Comparison of ENCODE assay signal across 23 cellular contexts in genomic region chr11:114084414-114084813, GRCh38. TPM values are rescaled to one million over a fixed set of nuclear protein-coding genes. Genes with fewer than 3 reads are reported as not detected.
DNase-seq lines count a peak whose midpoint lies in the region; ATAC-seq and TF ChIP-seq lines count a peak whose summit lies in the region.
"Had no signal": no experiment of that assay in that cellular context is flagged by ENCODE, and none has a peak within 500 bp of the region (broad histone marks: within the 10 kb centered on the region; RNA-seq: fewer than 3 reads in every experiment).

No MANE protein-coding gene starts in this region.

- no peak overlapping the region for H3K9ac ChIP-seq in neuronal stem cell (ENCODE audit: low read depth, low read length, poor library complexity)
- H3K9ac ChIP-seq: GM23248 had no signal

- no peak overlapping the region for H3K4me3 Mint-ChIP-seq in CD8-positive, alpha-beta T cell
- H3K4me3 Mint-ChIP-seq: activated CD4-positive, alpha-beta T cell treated with anti-CD3 and anti-CD28 coated beads, Interleukin-2, amount 10 ng/mL, durations not matched to agents 24 days and 14 days; activated naive CD8-positive, alpha-beta T cell treated with anti-CD3 and anti-CD28 coated beads, Interleukin-2, amount 50 U/mL, for 24 hours; central memory CD8-positive, alpha-beta T cell; type B pancreatic cell had no signal

- H3K36me3 Mint-ChIP-seq in CD8-positive, alpha-beta T cell = no peaks in the 10 kb centered on the region
- H3K36me3 Mint-ChIP-seq: type B pancreatic cell had no signal

- H3K4ac ChIP-seq in neuronal stem cell (ENCODE audit: low read length) = no peak overlapping the region

- peaks cover 6% of the 10 kb centered on the region for H3K79me1 ChIP-seq in neuronal stem cell (ENCODE audit: low read depth, low read length)

- no peak overlapping the region for H2BK12ac ChIP-seq in neuronal stem cell (ENCODE audit: low read length)

- H2BK5ac ChIP-seq in neuronal stem cell (ENCODE audit: low read length) = no peak overlapping the region

- H3K18ac ChIP-seq in neuronal stem cell (ENCODE audit: low read length) = no peak overlapping the region

- H2AK5ac ChIP-seq in neuronal stem cell (ENCODE audit: low read depth, low read length) = no peak overlapping the region

- H2AFZ ChIP-seq in neuronal stem cell (ENCODE audit: low read length) = no peak overlapping the region
- H2AFZ ChIP-seq: GM23248 had no signal

- no peaks in the 10 kb centered on the region for H3K9me3 Mint-ChIP-seq in CD8-positive, alpha-beta T cell
- H3K9me3 Mint-ChIP-seq: activated CD4-positive, alpha-beta T cell treated with anti-CD3 and anti-CD28 coated beads, Interleukin-2, amount 10 ng/mL, durations not matched to agents 24 days and 14 days; activated naive CD8-positive, alpha-beta T cell treated with anti-CD3 and anti-CD28 coated beads, Interleukin-2, amount 50 U/mL, for 24 hours; central memory CD8-positive, alpha-beta T cell; type B pancreatic cell had no signal

- CTCF ChIA-PET in CD8-positive, alpha-beta T cell (lab: Charles Lee) = interaction anchor here (0.6 to 1.6 kb wide), 4 partner anchors 9 to 176 kb away, joined by 3 to 8 read pairs (median 3); no protein-coding TSS in a partner anchor

- H3K4me1 ChIP-seq in CD8-positive, alpha-beta T cell (ENCODE audit: insufficient read depth, low read length) = peaks cover 9% of the 10 kb centered on the region
- H3K4me1 ChIP-seq in ascending aorta (peaks cover 76 to 91% of the 10 kb centered on the region in 2 donors), psoas muscle (peaks cover 100% of the 10 kb centered on the region), neuronal stem cell (ENCODE audit: control insufficient read depth in 2 of 2, insufficient read depth in 1 of 2, low read depth in 1 of 2, low read length in 2 of 2) (peaks cover 13 to 40% of the 10 kb centered on the region in 2 donors)

- H4K91ac ChIP-seq in neuronal stem cell (ENCODE audit: low read depth, low read length, poor library complexity) = no peak overlapping the region

- H4K8ac ChIP-seq in neuronal stem cell (ENCODE audit: low read depth, low read length) = no peak overlapping the region

- WGBS in psoas muscle, 3 donors = 33 to 53% (median 40%) methylated on average over 4 of the region's 4 CpGs
- no CpG with 5 or more reads among the region's 4 CpGs for WGBS in neuronal stem cell (ENCODE audit: extremely low coverage in 2 of 2, insufficient read length in 2 of 2, insufficient replicate concordance in 1 of 2), 2 donors

- POLR2A ChIA-PET in CD8-positive, alpha-beta T cell (lab: Charles Lee) = interaction anchor here (0.5 kb wide), 1 partner anchor 175 kb away, joined by 3 read pairs; no protein-coding TSS in a partner anchor

- no peak for ATAC-seq in CD8-positive, alpha-beta T cell
- no peak for ATAC-seq in psoas muscle
- ATAC-seq: activated naive CD8-positive, alpha-beta T cell treated with anti-CD3 and anti-CD28 coated beads, Interleukin-2, amount 50 U/mL, for 24 hours; left lung had no signal

- no peak overlapping the region for H2BK15ac ChIP-seq in neuronal stem cell (ENCODE audit: low read length)

- intact Hi-C loops in CD8-positive, alpha-beta T cell (cut with DNase I, micrococcal nuclease) = no loop called here
- intact Hi-C loops in ascending aorta (cut with DNase I) = loop anchor here (1.0 to 5.0 kb wide), 2 partner anchors 46 to 63 kb away; no protein-coding TSS in a partner anchor
- intact Hi-C loops in psoas muscle (cut with DNase I) = no loop called here

- no peak overlapping the region for H3K4me2 ChIP-seq in neuronal stem cell (ENCODE audit: insufficient read depth, low read length, poor library complexity, severe bottlenecking)

- TF ChIP-seq CTCF in CD8-positive, alpha-beta T cell (IDR thresholded peaks at IDR 0.05) = no peak
- no peak for TF ChIP-seq CTCF in HL-60 (IDR thresholded peaks at IDR 0.05; ENCODE audit: insufficient read depth, low read length)
- TF ChIP-seq CTCF in ascending aorta (IDR thresholded peaks at IDR 0.05) = no peak
- no peak for TF ChIP-seq CTCF in psoas muscle (IDR thresholded peaks at IDR 0.05)

- H2BK120ac ChIP-seq in neuronal stem cell (ENCODE audit: low read depth, low read length) = no peak overlapping the region

- no peak overlapping the region for H3K23ac ChIP-seq in neuronal stem cell (ENCODE audit: low read depth, low read length, poor library complexity)

- peaks cover 52% of the 10 kb centered on the region for H3K4me1 Mint-ChIP-seq in CD8-positive, alpha-beta T cell (ENCODE audit: low read depth)

- H3K9me3 ChIP-seq in CD8-positive, alpha-beta T cell (ENCODE audit: low read length) = no peaks in the 10 kb centered on the region
- H3K9me3 ChIP-seq in ascending aorta = no peaks in the 10 kb centered on the region
- no peaks in the 10 kb centered on the region for H3K9me3 ChIP-seq in psoas muscle
- no peaks in the 10 kb centered on the region for H3K9me3 ChIP-seq in neuronal stem cell (replicated peaks in 1 of 2; ENCODE audit: control insufficient read depth in 2 of 2, insufficient read depth in 1 of 2, low read depth in 1 of 2, low read length in 2 of 2)
- H3K9me3 ChIP-seq: esophagus muscularis mucosa, left lung had no signal

- H3K27ac Mint-ChIP-seq in CD8-positive, alpha-beta T cell = peak overlapping the region; percentile 53
- H3K27ac Mint-ChIP-seq: activated CD4-positive, alpha-beta T cell treated with anti-CD3 and anti-CD28 coated beads, Interleukin-2, amount 10 ng/mL, durations not matched to agents 24 days and 14 days; activated naive CD8-positive, alpha-beta T cell treated with anti-CD3 and anti-CD28 coated beads, Interleukin-2, amount 50 U/mL, for 24 hours; type B pancreatic cell had no signal

- H3K27ac ChIP-seq in CD8-positive, alpha-beta T cell (ENCODE audit: low read depth, low read length) = no peak overlapping the region
- H3K27ac ChIP-seq in HL-60 (replicated peaks) = peak overlapping the region; percentile 94
- H3K27ac ChIP-seq in ascending aorta = peak overlapping the region; percentile 89 to 93
- peak overlapping the region; percentile 99 for H3K27ac ChIP-seq in psoas muscle
- H3K27ac ChIP-seq in neuronal stem cell (replicated peaks; ENCODE audit: low read length) = no peak overlapping the region
- H3K27ac ChIP-seq: GM23248, left lung had no signal

- no peak for DNase-seq in CD8-positive, alpha-beta T cell
- DNase-seq in HL-60 (ENCODE audit: low read depth in 1 of 2, low spot score in 1 of 2) (no peak), ascending aorta (ENCODE audit: low spot score in 2 of 2) (no peak), psoas muscle (no peak), NAMALWA (ENCODE audit: low spot score) (no peak), NCI-H187 treated with DMSO at 0.1 percent for 48 hours (lab: John Stamatoyannopoulos, UW) (no peak), neuronal stem cell (ENCODE audit: low spot score) (no peak)
- DNase-seq: activated CD4-positive, alpha-beta T cell treated with anti-CD3 and anti-CD28 coated beads, Interleukin-2, amount 10 ng/mL, durations not matched to agents 24 days and 14 days; activated CD8-positive, alpha-beta memory T cell treated with anti-CD3 and anti-CD28 coated beads, Interleukin-2, amount 50 U/mL, for 4 hours; activated effector memory CD4-positive, alpha-beta T cell treated with Interleukin-2 at 50 U/mL for 16 hours; activated naive CD8-positive, alpha-beta T cell treated with anti-CD3 and anti-CD28 coated beads, Interleukin-2, amount 50 U/mL, for 24 hours; effector CD4-positive, alpha-beta T cell; GM23248; left lung; NCI-H1048; NCI-H2081; NK-92 treated with Interleukin-12 subunit alpha and Interleukin-12 subunit beta, amount 100 ng/mL, for 24 hours; RPMI8226; stimulated activated CD4-positive, alpha-beta T cell treated with anti-CD3 and anti-CD28 coated beads, Interleukin-1b, Interleukin-23, amount 100 ng/mL, for 48 hours; stimulated activated naive CD4-positive, alpha-beta T cell treated with Interleukin-2 at 50 U/mL for 16 hours had no signal

- H3K14ac ChIP-seq in neuronal stem cell (ENCODE audit: low read length) = no peak overlapping the region

- H3K27me3 Mint-ChIP-seq in CD8-positive, alpha-beta T cell (ENCODE audit: low read depth) = peaks cover 16% of the 10 kb centered on the region

- no peak overlapping the region for H3K4me3 ChIP-seq in CD8-positive, alpha-beta T cell (ENCODE audit: low read depth, low read length)
- H3K4me3 ChIP-seq in HL-60 (replicated peaks; ENCODE audit: insufficient read depth, low read length) = no peak overlapping the region
- H3K4me3 ChIP-seq in ascending aorta = peak overlapping the region in 1 of 2 donors; percentile 60
- no peak overlapping the region for H3K4me3 ChIP-seq in psoas muscle
- no peak overlapping the region for H3K4me3 ChIP-seq in neuronal stem cell (ENCODE audit: low read length in 2 of 2)
- H3K4me3 ChIP-seq: GM23248, left lung had no signal

- no peaks in the 10 kb centered on the region for H3K36me3 ChIP-seq in CD8-positive, alpha-beta T cell (ENCODE audit: insufficient read depth, low read length)
- H3K36me3 ChIP-seq in ascending aorta = peaks cover 32 to 61% of the 10 kb centered on the region in 2 donors
- H3K36me3 ChIP-seq in psoas muscle (ENCODE audit: insufficient read depth in 1 of 2, low read depth in 1 of 2) = peaks cover 0 to 9% of the 10 kb centered on the region in 2 donors
- H3K36me3 ChIP-seq in neuronal stem cell (replicated peaks in 1 of 2; ENCODE audit: control insufficient read depth in 2 of 2, insufficient read depth in 2 of 2, low read length in 2 of 2) = peaks cover 5 to 37% of the 10 kb centered on the region in 2 donors

- H3K27me3 ChIP-seq in CD8-positive, alpha-beta T cell (ENCODE audit: insufficient read depth, low read length) = no peaks in the 10 kb centered on the region
- H3K27me3 ChIP-seq in HL-60 (ENCODE audit: insufficient read depth, poor library complexity, severe bottlenecking) = no peaks in the 10 kb centered on the region
- no peaks in the 10 kb centered on the region for H3K27me3 ChIP-seq in ascending aorta
- H3K27me3 ChIP-seq in psoas muscle (ENCODE audit: insufficient read depth in 3 of 3, low read length in 2 of 3) = no peaks in the 10 kb centered on the region
- no peaks in the 10 kb centered on the region for H3K27me3 ChIP-seq in neuronal stem cell (ENCODE audit: control insufficient read depth in 3 of 3, insufficient read depth in 3 of 3, low read depth in 1 of 3, low read length in 3 of 3)
- H3K27me3 ChIP-seq: esophagus muscularis mucosa, left lung had no signal

RNA-seq across cellular contexts. Expression of gene ZBTB16, which starts 24.9 kb away (rescaled TPM):
- total RNA-seq in CD8-positive, alpha-beta T cell = 10 to 100 TPM; 15.3 to 18.3 TPM
- total RNA-seq in ascending aorta (344 TPM), psoas muscle (100 to 1,000 TPM in 3 of 4 donors, 10 to 100 TPM in 1; 11.7 to 299 (median 183) TPM)
- polyA plus RNA-seq in psoas muscle = 10 to 100 TPM; 12.0 to 89.8 (median 45.2) TPM
- polyA plus RNA-seq in neuronal stem cell (2013, experiment 1 of 2) = 18.2 TPM
- 19.2 TPM for polyA plus RNA-seq in neuronal stem cell (2013, experiment 2 of 2)
- total RNA-seq: GM23248 had no signal
- polyA plus RNA-seq: GM23248 had no signal

Comparison
In these comparisons a context has a peak if more than half of its experiments do, and no peak if none do; other contexts are left out.
1. H3K27ac ChIP-seq: peak in HL-60 (single experiment), ascending aorta (2 of 2) and psoas muscle (single experiment); none in CD8-positive, alpha-beta T cell (single experiment) and neuronal stem cell (single experiment).